ENCODE assay signal across 1 cellular context in the genomic region with DNA sequence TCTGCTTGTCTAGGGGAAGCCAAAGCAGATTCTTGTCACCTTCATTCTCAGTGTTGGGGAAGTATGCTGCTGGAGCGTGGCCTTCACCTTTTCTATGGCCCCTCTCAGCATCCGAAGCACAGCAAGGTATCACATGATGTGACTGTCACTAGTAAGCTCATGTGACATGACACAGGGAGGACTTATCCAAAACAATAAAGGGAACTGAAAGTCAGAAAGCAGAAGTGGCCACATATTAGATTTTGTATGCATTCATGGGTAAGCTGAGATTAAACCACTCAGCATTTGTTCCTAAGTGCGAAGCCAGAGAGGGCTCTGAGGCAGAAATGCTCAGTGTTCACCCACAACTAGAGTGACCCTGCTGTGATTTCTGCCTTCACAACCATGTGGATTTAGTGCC.
A peak's percentile ranks its signal among the peaks of the same experiment; 100 is the strongest.
TF ChIP-seq lines count a peak whose summit lies in the region.

No MANE protein-coding gene starts in this region.

TF ChIP-seq in GM12878, 131 proteins besides CTCF, POLR2A, EP300 and RAD21 (continues in another document):
- TF ChIP-seq NR2C2 (IDR thresholded peaks at IDR 0.05; ENCODE audit: borderline replicate concordance, control insufficient read depth, insufficient read length, low read depth) (no peak), E4F1 (IDR thresholded peaks at IDR 0.05; ENCODE audit: borderline replicate concordance, partially characterized antibody) (no peak), ZBTB11 (CRISPR knock-in tag; IDR thresholded peaks at IDR 0.05) (no peak), ASH2L (IDR thresholded peaks at IDR 0.05; ENCODE audit: borderline replicate concordance, low read depth) (no peak), SREBF2 (IDR thresholded peaks at IDR 0.05; ENCODE audit: low read length) (no peak), SP1 (IDR thresholded peaks at IDR 0.05; ENCODE audit: low read depth, low read length) (no peak), TAF1 (IDR thresholded peaks at IDR 0.05; ENCODE audit: borderline replicate concordance, low read depth, low read length) (no peak), TARDBP (IDR thresholded peaks at IDR 0.05; ENCODE audit: borderline replicate concordance) (no peak), KLF5 (IDR thresholded peaks at IDR 0.05; ENCODE audit: partially characterized antibody) (no peak), ZNF622 (IDR thresholded peaks at IDR 0.05) (no peak), CREM (IDR thresholded peaks at IDR 0.05; ENCODE audit: low read depth) (peak; percentile 76), SRF (IDR thresholded peaks at IDR 0.05; ENCODE audit: low read depth in 2 of 2, low read length in 2 of 2) (peak in 1 of 2 experiments; percentile 84; a peak in 3 of 4 replicates), FOXK2 (IDR thresholded peaks at IDR 0.05) (no peak), ZNF217 (IDR thresholded peaks at IDR 0.05) (no peak), MYC (IDR thresholded peaks at IDR 0.05; ENCODE audit: insufficient read depth, insufficient read length, insufficient replicate concordance, low read length, severe bottlenecking) (no peak), TCF3 (IDR thresholded peaks at IDR 0.05; ENCODE audit: borderline replicate concordance, insufficient read depth, low read depth, low read length) (0 out of 2 replicates have a peak, but pooled peaks have one; percentile 42), NBN (IDR thresholded peaks at IDR 0.05) (peak; percentile 79; the same call in 1 of the 2 replicates), RAD51 (IDR thresholded peaks at IDR 0.05) (peak; percentile 98), RB1 (IDR thresholded peaks at IDR 0.05; ENCODE audit: borderline replicate concordance) (no peak), ZSCAN29 (IDR thresholded peaks at IDR 0.05) (no peak), SMAD5 (IDR thresholded peaks at IDR 0.05; ENCODE audit: low read depth) (no peak), BHLHE40 (IDR thresholded peaks at IDR 0.05; ENCODE audit: borderline replicate concordance in 1 of 2, low read depth in 2 of 2, low read length in 1 of 2) (peak; percentile 82 to 84; a peak in 3 of 4 replicates), RFX5 (IDR thresholded peaks at IDR 0.05; ENCODE audit: low read depth, low read length) (no peak), ZNF24 (IDR thresholded peaks at IDR 0.05) (peak; percentile 93), USF2 (IDR thresholded peaks at IDR 0.05; ENCODE audit: borderline replicate concordance, low read depth, low read length) (peak; percentile 87), MYB (IDR thresholded peaks at IDR 0.05; ENCODE audit: borderline replicate concordance, low read depth, low read length) (no peak), RBBP5 (conservative IDR thresholded peaks at IDR 0.05) (no peak), MEF2A (IDR thresholded peaks at IDR 0.05; ENCODE audit: insufficient read depth, low read depth, low read length) (no peak), KDM1A (IDR thresholded peaks at IDR 0.05; ENCODE audit: borderline replicate concordance) (no peak), NFXL1 (IDR thresholded peaks at IDR 0.05; ENCODE audit: borderline replicate concordance) (no peak), LARP7 (IDR thresholded peaks at IDR 0.05) (no peak), HDAC6 (IDR thresholded peaks at IDR 0.05; ENCODE audit: unreplicated experiment) (no peak), POLR2AphosphoS5 (IDR thresholded peaks at IDR 0.05; ENCODE audit: low read length) (no peak), MTA3 (IDR thresholded peaks at IDR 0.05; ENCODE audit: borderline replicate concordance, low read length) (peak; percentile 65; the same call in 1 of the 2 replicates), ZNF384 (IDR thresholded peaks at IDR 0.05; ENCODE audit: borderline replicate concordance, low read depth, low read length) (no peak), MTA2 (IDR thresholded peaks at IDR 0.05; ENCODE audit: low read depth) (peak; percentile 84), CBFB (IDR thresholded peaks at IDR 0.05; ENCODE audit: low read depth) (0 out of 2 replicates have a peak, but pooled peaks have one; percentile 47), PRDM15 (CRISPR knock-in tag; IDR thresholded peaks at IDR 0.05) (no peak), USF1 (IDR thresholded peaks at IDR 0.05; ENCODE audit: borderline replicate concordance, extremely low read length, insufficient read depth, low read depth, low read length) (peak; percentile 75), CHD2 (IDR thresholded peaks at IDR 0.05; ENCODE audit: borderline replicate concordance, low read depth, low read length) (peak; percentile 65), SMAD1 (IDR thresholded peaks at IDR 0.05; ENCODE audit: low read depth, partially characterized antibody) (no peak), ATF7 (IDR thresholded peaks at IDR 0.05; ENCODE audit: low read depth) (peak; percentile 75), POU2F2 (IDR thresholded peaks at IDR 0.05; ENCODE audit: borderline replicate concordance, low read depth, low read length) (peak; percentile 80; the same call in 1 of the 3 replicates), ETV6 (conservative IDR thresholded peaks at IDR 0.05 in 1 of 2, IDR thresholded peaks at IDR 0.05 in 1 of 2; ENCODE audit: borderline replicate concordance in 1 of 2, low read depth in 1 of 2) (no peak), SREBF1 (IDR thresholded peaks at IDR 0.05; ENCODE audit: low read length) (no peak)
- TF ChIP-seq, protein P1, sequence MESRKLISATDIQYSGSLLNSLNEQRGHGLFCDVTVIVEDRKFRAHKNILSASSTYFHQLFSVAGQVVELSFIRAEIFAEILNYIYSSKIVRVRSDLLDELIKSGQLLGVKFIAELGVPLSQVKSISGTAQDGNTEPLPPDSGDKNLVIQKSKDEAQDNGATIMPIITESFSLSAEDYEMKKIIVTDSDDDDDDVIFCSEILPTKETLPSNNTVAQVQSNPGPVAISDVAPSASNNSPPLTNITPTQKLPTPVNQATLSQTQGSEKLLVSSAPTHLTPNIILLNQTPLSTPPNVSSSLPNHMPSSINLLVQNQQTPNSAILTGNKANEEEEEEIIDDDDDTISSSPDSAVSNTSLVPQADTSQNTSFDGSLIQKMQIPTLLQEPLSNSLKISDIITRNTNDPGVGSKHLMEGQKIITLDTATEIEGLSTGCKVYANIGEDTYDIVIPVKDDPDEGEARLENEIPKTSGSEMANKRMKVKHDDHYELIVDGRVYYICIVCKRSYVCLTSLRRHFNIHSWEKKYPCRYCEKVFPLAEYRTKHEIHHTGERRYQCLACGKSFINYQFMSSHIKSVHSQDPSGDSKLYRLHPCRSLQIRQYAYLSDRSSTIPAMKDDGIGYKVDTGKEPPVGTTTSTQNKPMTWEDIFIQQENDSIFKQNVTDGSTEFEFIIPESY (IDR thresholded peaks at IDR 0.05), result no peak
- TF ChIP-seq, protein P2, sequence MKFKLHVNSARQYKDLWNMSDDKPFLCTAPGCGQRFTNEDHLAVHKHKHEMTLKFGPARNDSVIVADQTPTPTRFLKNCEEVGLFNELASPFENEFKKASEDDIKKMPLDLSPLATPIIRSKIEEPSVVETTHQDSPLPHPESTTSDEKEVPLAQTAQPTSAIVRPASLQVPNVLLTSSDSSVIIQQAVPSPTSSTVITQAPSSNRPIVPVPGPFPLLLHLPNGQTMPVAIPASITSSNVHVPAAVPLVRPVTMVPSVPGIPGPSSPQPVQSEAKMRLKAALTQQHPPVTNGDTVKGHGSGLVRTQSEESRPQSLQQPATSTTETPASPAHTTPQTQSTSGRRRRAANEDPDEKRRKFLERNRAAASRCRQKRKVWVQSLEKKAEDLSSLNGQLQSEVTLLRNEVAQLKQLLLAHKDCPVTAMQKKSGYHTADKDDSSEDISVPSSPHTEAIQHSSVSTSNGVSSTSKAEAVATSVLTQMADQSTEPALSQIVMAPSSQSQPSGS (IDR thresholded peaks at IDR 0.05; ENCODE audit: low read length), result no peak; the same call in 1 of the 2 replicates
